In genomic region chr19:6772866-6773322, GRCh38 we compare ENCODE assay signal across 11 cellular contexts. TPM values are rescaled to one million over a fixed set of nuclear protein-coding genes. Genes with fewer than 3 reads are reported as not detected.
DNase-seq lines count a peak whose midpoint lies in the region; ATAC-seq, FAIRE-seq and TF ChIP-seq lines count a peak whose summit lies in the region.
"Had no signal": no experiment of that assay in that cellular context is flagged by ENCODE, and none has a peak within 500 bp of the region (broad histone marks: within the 10 kb centered on the region; RNA-seq: fewer than 3 reads in every experiment).

No MANE protein-coding gene starts in this region.

- peak overlapping the region; percentile 54 to 94 for H3K9ac ChIP-seq in K562 (ENCODE audit: insufficient read depth in 1 of 2, low read depth in 2 of 2, low read length in 2 of 2)

- no peaks in the 10 kb centered on the region for H3K27me3 ChIP-seq in K562 (ENCODE audit: control insufficient read depth in 2 of 2, insufficient read depth in 2 of 2, low read length in 2 of 2)
- peaks cover 3% of the 10 kb centered on the region for H3K27me3 ChIP-seq in WERI-Rb-1 (ENCODE audit: insufficient read depth, low read depth, severe bottlenecking)

- no peak for TF ChIP-seq POLR2A in K562 (conservative IDR thresholded peaks at IDR 0.05)

- no peaks in the 10 kb centered on the region for H4K20me1 ChIP-seq in K562 (replicated peaks; ENCODE audit: control insufficient read depth, insufficient read depth, low read length)

- TF ChIP-seq CTCF in K562 (IDR thresholded peaks at IDR 0.05 in 2 of 3, conservative IDR thresholded peaks at IDR 0.05 in 1 of 3; ENCODE audit: insufficient read depth in 2 of 3, low read depth in 1 of 3, low read length in 3 of 3) (no peak), WERI-Rb-1 (IDR thresholded peaks at IDR 0.05; ENCODE audit: low read depth, low read length) (no peak)

- H3K9me1 ChIP-seq in K562 (ENCODE audit: control insufficient read depth, insufficient read depth, low read length) = no peaks in the 10 kb centered on the region

- no peak for FAIRE-seq in K562 (lab: Jason Lieb, UNC)

- peak overlapping the region; percentile 90 for H2AFZ ChIP-seq in K562 (ENCODE audit: low read depth, low read length)

- peaks cover 14% of the 10 kb centered on the region; the same call in 2 of the 3 replicates for H3K79me2 ChIP-seq in K562 (ENCODE audit: control insufficient read depth, insufficient read depth, low read length)

- H3K9me3 ChIP-seq in K562 (replicated peaks; ENCODE audit: control insufficient read depth, insufficient read depth, low read depth, low read length) = no peaks in the 10 kb centered on the region
- no peaks in the 10 kb centered on the region for H3K9me3 ChIP-seq in WERI-Rb-1 (ENCODE audit: severe bottlenecking)

- H3K4me3 ChIP-seq in GM08714 (ENCODE audit: low read length) (peak overlapping the region; percentile 93), K562 (peak overlapping the region; percentile 62), WERI-Rb-1 (ENCODE audit: low read depth, low read length) (no peak overlapping the region)

- ATAC-seq in HG02870 (IDR thresholded peaks at IDR 0.05; ENCODE audit: unreplicated experiment) = peak; percentile 6
- ATAC-seq in K562 = no peak; the same call in 1 of the 3 replicates
- ATAC-seq in sciatic nerve = peak; percentile 22
- no peak for ATAC-seq in HG02759 (IDR thresholded peaks at IDR 0.05; ENCODE audit: unreplicated experiment)

- H3K4me2 ChIP-seq in K562 (ENCODE audit: insufficient read depth, low read length) = peak overlapping the region; percentile 90

- H3K27ac ChIP-seq in K562 (ENCODE audit: extremely low read depth, low read depth, low read length) (peak overlapping the region; percentile 58), WERI-Rb-1 (no peak overlapping the region)

- H3K36me3 ChIP-seq in K562 (ENCODE audit: control insufficient read depth, insufficient read depth, low read length) = no peaks in the 10 kb centered on the region
- H3K36me3 ChIP-seq in WERI-Rb-1 = no peaks in the 10 kb centered on the region

- no peak for TF ChIP-seq RAD21 in K562 (CRISPR knock-in tag; conservative IDR thresholded peaks at IDR 0.05 in 1 of 2, IDR thresholded peaks at IDR 0.05 in 1 of 2)

- TSS peak; percentile 58 for BruUV-seq in K562 (replicated peaks; lab: Mats Ljungman, UMichigan)

- in situ Hi-C loops in K562 (cut with MboI) (no loop called here), KBM-7 (cut with MboI; ENCODE audit: low pct_unique_long_range_greater_than_20kb, low sequenced_read_pairs) (no loop called here)

- no peak for TF ChIP-seq EP300 in K562 (IDR thresholded peaks at IDR 0.05; ENCODE audit: low read length)

- DNase-seq in K562 (ENCODE audit: extremely low read depth in 1 of 4, low spot score in 3 of 4) (no peak), sciatic nerve (ENCODE audit: low spot score) (no peak), WERI-Rb-1 (no peak), putamen (ENCODE audit: low spot score) (no peak), KBM-7 (no peak)
- DNase-seq: IMR-90, SHP77 had no signal

- CTCF ChIA-PET in K562 (lab: Yijun Ruan, JAX; ENCODE audit: low intra/inter-chr PET ratio) = no interaction called here

- POLR2A ChIA-PET in K562 (lab: Yijun Ruan, JAX) = interaction anchor here (0.6 to 0.8 kb wide), 3 partner anchors 169 to 619 kb away, joined by 3 read pairs; partner anchors contain the start of gene TNFSF9

- WGBS in K562 (ENCODE audit: insufficient coverage, low coverage, missing lambda C conversion rate) = 16% methylated on average over 14 of the region's 14 CpGs

- peaks cover 0 to 29% of the 10 kb centered on the region in 2 experiments; a peak in 3 of 5 replicates for H3K4me1 ChIP-seq in K562 (replicated peaks in 1 of 2; ENCODE audit: control insufficient read depth in 2 of 2, insufficient read depth in 2 of 2, low read length in 2 of 2)

- intact Hi-C loops in K562 (cut with micrococcal nuclease) (loop anchor here (2.0 kb wide), 1 partner anchor 36 kb away; the partner anchor contains the start of gene GPR108), sciatic nerve (cut with DNase I) (no loop called here)

RNA-seq across cellular contexts. Expression of gene VAV1, which starts 0.4 kb away (rescaled TPM):
- total RNA-seq in K562 (2011; cell fraction: chromatin; rRNA removed; ENCODE audit: low replicate concordance) = 12.0 and 34.0 TPM in 2 replicates
- total RNA-seq in K562 (2011; cell fraction: nucleolus; rRNA removed) = 15.5 and 23.5 TPM in 2 replicates
- 12.6 and 13.2 TPM in 2 replicates for total RNA-seq in K562 (2011; cell fraction: nucleoplasm; rRNA removed)
- total RNA-seq in K562 (2014; rRNA removed) = 13.6 and 13.7 TPM in 2 replicates
- 8.7 and 9.4 TPM in 2 replicates for total RNA-seq in K562 (2014; rRNA removed; fragmentation: Illumina TruSeq; extraction: Trizol)
- total RNA-seq in K562 (2015; rRNA removed; fragmentation: Illumina TruSeq; extraction: Trizol) = 19.1 and 19.7 TPM in 2 replicates
- total RNA-seq in K562 (2021) = 17.3 and 20.1 TPM in 2 replicates
- 8.4 and 18.5 TPM in 2 replicates for polyA plus RNA-seq in K562 (2011; rRNA removed)
- 7.1 and 10.6 TPM in 2 replicates for polyA plus RNA-seq in K562 (2011; cell fraction: cytosol; rRNA removed)
- 19.2 and 28.2 TPM in 2 replicates for polyA plus RNA-seq in K562 (2011; cell fraction: nucleus; rRNA removed)
- polyA plus RNA-seq in K562 (2012) = 18.1 and 29.2 TPM in 2 replicates
- 12.4 and 13.3 TPM in 2 replicates for polyA plus RNA-seq in K562 (2014; fragmentation: Illumina TruSeq; extraction: Trizol)
- 1 to 10 TPM in 1 of 2 experiments, under 1 TPM in 1; 0.46 to 1.3 TPM for polyA plus RNA-seq in K562 (2014; fragmentation: Nextera tagmentation; extraction: Ambion mirVana)
- polyA plus RNA-seq in K562 (2014; rRNA removed) = 10.9 and 11.1 TPM in 2 replicates
- polyA minus RNA-seq in K562 (2011; rRNA and poly(A)+ RNA removed) = 10.3 and 18.3 TPM in 2 replicates
- 4.7 and 11.8 TPM in 2 replicates for polyA minus RNA-seq in K562 (2011; cell fraction: cytosol; rRNA and poly(A)+ RNA removed)
- 12.7 and 24.3 TPM in 2 replicates for polyA minus RNA-seq in K562 (2011; cell fraction: nucleus; rRNA and poly(A)+ RNA removed)
- 12.7 TPM for total RNA-seq in sciatic nerve
- total RNA-seq: IMR-90, lung microvascular endothelial cell had no signal
- polyA plus RNA-seq: IMR-90 had no signal

RNA-seq across cellular contexts. Expression of gene SH2D3A, which starts 5.7 kb away (rescaled TPM):
- total RNA-seq in K562 (2011; cell fraction: chromatin; rRNA removed; ENCODE audit: low replicate concordance) = 17.3 and 38.7 TPM in 2 replicates
- 28.7 and 29.6 TPM in 2 replicates for total RNA-seq in K562 (2011; cell fraction: nucleolus; rRNA removed)
- total RNA-seq in K562 (2011; cell fraction: nucleoplasm; rRNA removed) = 21.3 and 22.0 TPM in 2 replicates
- total RNA-seq in K562 (2014; rRNA removed) (20.0 and 25.9 TPM in 2 replicates), K562 (2014; rRNA removed; fragmentation: Illumina TruSeq; extraction: Trizol) (3.0 and 4.8 TPM in 2 replicates), K562 (2015; rRNA removed; fragmentation: Illumina TruSeq; extraction: Trizol) (8.6 and 8.9 TPM in 2 replicates), K562 (2021) (19.4 and 26.3 TPM in 2 replicates), sciatic nerve (0.45 TPM)
- polyA plus RNA-seq in K562 (2011; rRNA removed) (8.7 and 13.4 TPM in 2 replicates), K562 (2014; fragmentation: Illumina TruSeq; extraction: Trizol) (9.6 and 17.7 TPM in 2 replicates), K562 (2014; fragmentation: Nextera tagmentation; extraction: Ambion mirVana) (under 1 TPM; 0.75 to 0.83 TPM), K562 (2014; rRNA removed) (19.8 and 24.8 TPM in 2 replicates)
- polyA plus RNA-seq in K562 (2011; cell fraction: cytosol; rRNA removed) = 12.2 and 22.2 TPM in 2 replicates
- polyA plus RNA-seq in K562 (2011; cell fraction: nucleus; rRNA removed) = 20.1 and 35.1 TPM in 2 replicates
- 10.3 and 10.8 TPM in 2 replicates for polyA plus RNA-seq in K562 (2012)
- polyA minus RNA-seq in K562 (2011; rRNA and poly(A)+ RNA removed) = 3.0 and 4.7 TPM in 2 replicates
- polyA minus RNA-seq in K562 (2011; cell fraction: cytosol; rRNA and poly(A)+ RNA removed) = 8.7 and 11.1 TPM in 2 replicates
- polyA minus RNA-seq in K562 (2011; cell fraction: nucleus; rRNA and poly(A)+ RNA removed) = 17.0 and 18.8 TPM in 2 replicates

RNA-seq across cellular contexts. Expression of gene TRIP10, which starts 33.4 kb away (rescaled TPM):
- total RNA-seq in K562 (2011; cell fraction: chromatin; rRNA removed; ENCODE audit: low replicate concordance) = 67.3 and 119 TPM in 2 replicates
- 65.3 and 66.5 TPM in 2 replicates for total RNA-seq in K562 (2011; cell fraction: nucleolus; rRNA removed)
- total RNA-seq in K562 (2011; cell fraction: nucleoplasm; rRNA removed) = 53.5 and 66.7 TPM in 2 replicates
- total RNA-seq in K562 (2014; rRNA removed) = 57.4 and 61.8 TPM in 2 replicates
- 23.6 and 29.4 TPM in 2 replicates for total RNA-seq in K562 (2014; rRNA removed; fragmentation: Illumina TruSeq; extraction: Trizol)
- 34.6 and 36.1 TPM in 2 replicates for total RNA-seq in K562 (2015; rRNA removed; fragmentation: Illumina TruSeq; extraction: Trizol)
- total RNA-seq in K562 (2021) = 59.1 and 63.2 TPM in 2 replicates
- polyA plus RNA-seq in K562 (2011; rRNA removed) = 29.1 and 39.3 TPM in 2 replicates
- polyA plus RNA-seq in K562 (2011; cell fraction: cytosol; rRNA removed) = 22.8 and 30.6 TPM in 2 replicates
- polyA plus RNA-seq in K562 (2011; cell fraction: nucleus; rRNA removed) = 113 and 133 TPM in 2 replicates
- 47.5 and 50.8 TPM in 2 replicates for polyA plus RNA-seq in K562 (2012)
- polyA plus RNA-seq in K562 (2014; fragmentation: Illumina TruSeq; extraction: Trizol) = 56.2 and 56.7 TPM in 2 replicates
- polyA plus RNA-seq in K562 (2014; fragmentation: Nextera tagmentation; extraction: Ambion mirVana) = 1 to 10 TPM; 1.2 to 2.7 TPM
- 66.6 and 66.8 TPM in 2 replicates for polyA plus RNA-seq in K562 (2014; rRNA removed)
- polyA minus RNA-seq in K562 (2011; rRNA and poly(A)+ RNA removed) = 17.1 and 20.3 TPM in 2 replicates
- 18.3 and 21.0 TPM in 2 replicates for polyA minus RNA-seq in K562 (2011; cell fraction: cytosol; rRNA and poly(A)+ RNA removed)
- 21.3 and 30.1 TPM in 2 replicates for polyA minus RNA-seq in K562 (2011; cell fraction: nucleus; rRNA and poly(A)+ RNA removed)
- 131 TPM for total RNA-seq in sciatic nerve

RNA-seq across cellular contexts. Expression of gene GPR108, which starts 35.5 kb away (rescaled TPM):
- total RNA-seq in K562 (2011; cell fraction: chromatin; rRNA removed; ENCODE audit: low replicate concordance) = 45.9 and 112 TPM in 2 replicates
- 96.6 and 107 TPM in 2 replicates for total RNA-seq in K562 (2011; cell fraction: nucleolus; rRNA removed)
- total RNA-seq in K562 (2011; cell fraction: nucleoplasm; rRNA removed) = 72.1 and 74.9 TPM in 2 replicates
- 23.8 and 33.5 TPM in 2 replicates for total RNA-seq in K562 (2014; rRNA removed)
- 12.3 and 16.4 TPM in 2 replicates for total RNA-seq in K562 (2014; rRNA removed; fragmentation: Illumina TruSeq; extraction: Trizol)
- 21.9 and 24.4 TPM in 2 replicates for total RNA-seq in K562 (2015; rRNA removed; fragmentation: Illumina TruSeq; extraction: Trizol)
- 31.1 and 33.1 TPM in 2 replicates for total RNA-seq in K562 (2021)
- polyA plus RNA-seq in K562 (2011; rRNA removed) = 29.8 and 46.5 TPM in 2 replicates
- polyA plus RNA-seq in K562 (2011; cell fraction: cytosol; rRNA removed) = 43.8 and 51.1 TPM in 2 replicates
- polyA plus RNA-seq in K562 (2011; cell fraction: nucleus; rRNA removed) = 180 and 195 TPM in 2 replicates
- polyA plus RNA-seq in K562 (2012) = 29.9 and 65.7 TPM in 2 replicates
- 32.3 and 33.2 TPM in 2 replicates for polyA plus RNA-seq in K562 (2014; fragmentation: Illumina TruSeq; extraction: Trizol)
- 1 to 10 TPM; 2.4 to 6.1 TPM for polyA plus RNA-seq in K562 (2014; fragmentation: Nextera tagmentation; extraction: Ambion mirVana)
- polyA plus RNA-seq in K562 (2014; rRNA removed) = 32.9 and 36.4 TPM in 2 replicates
- polyA minus RNA-seq in K562 (2011; rRNA and poly(A)+ RNA removed) = 22.3 and 35.9 TPM in 2 replicates
- 21.0 and 22.6 TPM in 2 replicates for polyA minus RNA-seq in K562 (2011; cell fraction: cytosol; rRNA and poly(A)+ RNA removed)
- polyA minus RNA-seq in K562 (2011; cell fraction: nucleus; rRNA and poly(A)+ RNA removed) = 18.7 and 34.9 TPM in 2 replicates
- total RNA-seq in sciatic nerve = 64.1 TPM

RNA-seq across cellular contexts. Expression of gene C3, which starts 52.4 kb away (rescaled TPM):
- total RNA-seq in K562 (2011; cell fraction: chromatin; rRNA removed; ENCODE audit: low replicate concordance) = 19.5 and 33.3 TPM in 2 replicates
- total RNA-seq in K562 (2011; cell fraction: nucleolus; rRNA removed) = 14.5 and 17.5 TPM in 2 replicates
- total RNA-seq in K562 (2011; cell fraction: nucleoplasm; rRNA removed) = 15.2 and 15.6 TPM in 2 replicates
- total RNA-seq in K562 (2014; rRNA removed) (0.59 and 2.0 TPM in 2 replicates), K562 (2014; rRNA removed; fragmentation: Illumina TruSeq; extraction: Trizol) (1.1 and 1.5 TPM in 2 replicates), K562 (2015; rRNA removed; fragmentation: Illumina TruSeq; extraction: Trizol) (2.1 and 2.2 TPM in 2 replicates), K562 (2021) (8.0 and 10.6 TPM in 2 replicates), sciatic nerve (971 TPM)
- polyA plus RNA-seq in K562 (2011; rRNA removed) (9.1 and 40.9 TPM in 2 replicates), K562 (2014; fragmentation: Illumina TruSeq; extraction: Trizol) (2.4 and 4.3 TPM in 2 replicates), K562 (2014; fragmentation: Nextera tagmentation; extraction: Ambion mirVana) (1 to 10 TPM; 1.2 to 2.2 TPM), K562 (2014; rRNA removed) (2.5 and 5.4 TPM in 2 replicates)
- 9.2 and 36.7 TPM in 2 replicates for polyA plus RNA-seq in K562 (2011; cell fraction: cytosol; rRNA removed)
- 23.7 and 50.5 TPM in 2 replicates for polyA plus RNA-seq in K562 (2011; cell fraction: nucleus; rRNA removed)
- 7.4 and 20.1 TPM in 2 replicates for polyA plus RNA-seq in K562 (2012)
- polyA minus RNA-seq in K562 (2011; rRNA and poly(A)+ RNA removed) = 6.5 and 24.5 TPM in 2 replicates
- 23.9 and 64.6 TPM in 2 replicates for polyA minus RNA-seq in K562 (2011; cell fraction: cytosol; rRNA and poly(A)+ RNA removed)
- polyA minus RNA-seq in K562 (2011; cell fraction: nucleus; rRNA and poly(A)+ RNA removed) = 16.2 and 39.1 TPM in 2 replicates
- total RNA-seq: IMR-90 had no signal

Comparison
In these comparisons a context has a peak if more than half of its experiments do, and no peak if none do; other contexts are left out.
1. ATAC-seq: peak in HG02870 (single experiment) and sciatic nerve (single experiment); none in K562 (single experiment) and HG02759 (single experiment).